8 cellular contexts compared by ENCODE assay signal in the genomic region with DNA sequence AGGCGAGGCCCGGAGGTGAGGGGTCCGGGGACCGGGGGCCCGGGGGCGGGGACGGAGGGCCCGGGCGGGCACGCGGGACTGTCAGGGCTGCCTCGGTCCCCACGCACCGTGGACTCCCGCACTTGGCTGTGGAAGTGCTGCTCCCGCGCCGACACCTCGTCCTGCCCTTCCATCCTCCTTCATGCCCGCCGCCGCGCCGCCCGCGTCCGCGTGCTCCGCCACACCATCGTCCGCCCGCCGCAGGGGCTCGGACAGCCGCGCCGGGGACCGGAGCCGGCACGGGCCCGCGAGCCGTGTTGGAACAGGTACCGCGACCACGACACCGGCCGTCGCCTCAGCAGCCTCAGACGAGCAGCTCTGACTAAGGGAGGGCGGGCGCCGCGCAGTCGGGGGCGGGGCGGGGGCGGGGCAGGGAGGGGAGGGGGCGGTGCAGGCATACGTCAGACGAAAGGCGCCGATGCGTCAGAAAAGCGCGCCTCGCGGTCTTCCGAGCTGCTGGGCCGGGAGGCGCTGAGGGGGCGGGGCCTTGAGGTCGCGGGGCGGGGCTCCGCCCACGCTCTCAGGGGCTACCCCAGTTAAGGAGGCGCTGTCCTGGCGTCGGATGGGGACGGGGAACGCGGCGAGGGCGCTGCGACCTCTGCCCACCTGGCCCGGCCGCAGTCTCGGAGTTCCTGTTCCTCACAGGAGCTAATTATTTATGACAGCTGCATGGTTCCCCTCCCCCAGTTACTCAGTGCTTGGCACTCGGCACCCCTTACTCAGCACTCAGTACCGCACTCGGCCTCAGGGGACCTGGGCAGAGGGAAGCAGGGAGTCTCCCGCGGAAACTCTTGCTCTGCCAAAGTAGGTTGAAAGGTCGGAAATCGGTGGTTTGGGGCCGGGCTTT. TPM values are rescaled to one million over a fixed set of nuclear protein-coding genes. Genes with fewer than 3 reads are reported as not detected.
DNase-seq lines count a peak whose midpoint lies in the region; ATAC-seq, FAIRE-seq and TF ChIP-seq lines count a peak whose summit lies in the region.

A gene with protein sequence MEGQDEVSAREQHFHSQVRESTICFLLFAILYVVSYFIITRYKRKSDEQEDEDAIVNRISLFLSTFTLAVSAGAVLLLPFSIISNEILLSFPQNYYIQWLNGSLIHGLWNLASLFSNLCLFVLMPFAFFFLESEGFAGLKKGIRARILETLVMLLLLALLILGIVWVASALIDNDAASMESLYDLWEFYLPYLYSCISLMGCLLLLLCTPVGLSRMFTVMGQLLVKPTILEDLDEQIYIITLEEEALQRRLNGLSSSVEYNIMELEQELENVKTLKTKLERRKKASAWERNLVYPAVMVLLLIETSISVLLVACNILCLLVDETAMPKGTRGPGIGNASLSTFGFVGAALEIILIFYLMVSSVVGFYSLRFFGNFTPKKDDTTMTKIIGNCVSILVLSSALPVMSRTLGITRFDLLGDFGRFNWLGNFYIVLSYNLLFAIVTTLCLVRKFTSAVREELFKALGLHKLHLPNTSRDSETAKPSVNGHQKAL (minus strand): TSS at position 363 of the 886 bp plus-strand sequence. CDS start 190 bp downstream, at position 173.

- 0 out of 2 replicates have a peak, but pooled peaks cover 6% of the 10 kb centered on the region for H3K4me1 ChIP-seq in HUES64 (ENCODE audit: insufficient read depth, low read length)
- peaks cover 23% of the 10 kb centered on the region for H3K4me1 ChIP-seq in OCI-LY1 (ENCODE audit: insufficient read depth, low read length, severe bottlenecking)
- peaks cover 19% of the 10 kb centered on the region for H3K4me1 ChIP-seq in endothelial cell of umbilical vein (ENCODE audit: control insufficient read depth, extremely low read depth, insufficient read depth, low read length)

- H3K36me3 ChIP-seq in HUES64 (ENCODE audit: insufficient read depth, low read length): no peaks in the 10 kb centered on the region
- peaks cover 7% of the 10 kb centered on the region; the same call in 1 of the 2 replicates for H3K36me3 ChIP-seq in OCI-LY1 (ENCODE audit: insufficient read depth, low read length)
- no peaks in the 10 kb centered on the region for H3K36me3 ChIP-seq in endothelial cell of umbilical vein (ENCODE audit: control insufficient read depth in 2 of 2, extremely low read depth in 1 of 2, insufficient read depth in 2 of 2, low read length in 2 of 2)

- ATAC-seq in GM21447 (IDR thresholded peaks at IDR 0.05; ENCODE audit: unreplicated experiment): peak; percentile 72

- no TSS peak for BruUV-seq in endothelial cell of umbilical vein (replicated peaks; lab: Mats Ljungman, UMichigan)

- intact Hi-C loops in endothelial cell of umbilical vein (cut with micrococcal nuclease): loop anchor here (1.0 to 5.0 kb wide), 6 partner anchors 10 to 1086 kb away; a partner anchor contains a TSS

- peak; percentile 79 for TF ChIP-seq POLR2A in endothelial cell of umbilical vein (IDR thresholded peaks at IDR 0.05; ENCODE audit: low read depth, low read length)

- H4K20me1 ChIP-seq in OCI-LY1 (ENCODE audit: insufficient read depth, low read length): no peaks in the 10 kb centered on the region
- no peaks in the 10 kb centered on the region for H4K20me1 ChIP-seq in endothelial cell of umbilical vein (replicated peaks; ENCODE audit: control insufficient read depth, extremely low read depth, insufficient read depth, low read length)

- CTCF ChIA-PET in endothelial cell of umbilical vein (lab: Charles Lee): interaction anchor here (0.9 to 1.7 kb wide), 8 partner anchors 9 to 67 kb away, joined by 3 to 19 read pairs (median 8); a partner anchor contains a TSS

- H3K4me2 ChIP-seq in OCI-LY1 (ENCODE audit: low read length) (peak within 1 kb of the TSS; percentile 99), endothelial cell of umbilical vein (ENCODE audit: insufficient read depth, low read length) (peak within 1 kb of the TSS; percentile 98)

- H3K9ac ChIP-seq in HUES64 (ENCODE audit: low read depth, low read length) (peak within 1 kb of the TSS; percentile 86), OCI-LY1 (ENCODE audit: low read length) (peak within 1 kb of the TSS; percentile 93), endothelial cell of umbilical vein (replicated peaks; ENCODE audit: extremely low read depth, insufficient read depth, low read length) (peak within 1 kb of the TSS; percentile 79)

- H3F3A ChIP-seq in OCI-LY1 (ENCODE audit: insufficient read depth, low read length): no peaks in the 10 kb centered on the region

- H3K4me3 ChIP-seq in HUES64 (ENCODE audit: low read length) (peak within 1 kb of the TSS; percentile 89), OCI-LY1 (ENCODE audit: low read depth, low read length, poor library complexity, severe bottlenecking) (peak within 1 kb of the TSS; percentile 93), endothelial cell of umbilical vein (replicated peaks in 1 of 3; ENCODE audit: insufficient read depth in 1 of 3, low read depth in 1 of 3, low read length in 3 of 3) (peak within 1 kb of the TSS; percentile 90 to 94 (median 91))

- peaks cover 34% of the 10 kb centered on the region for H3K79me2 ChIP-seq in OCI-LY1 (ENCODE audit: insufficient read depth, low read length)
- H3K79me2 ChIP-seq in endothelial cell of umbilical vein (ENCODE audit: control insufficient read depth, insufficient read depth, low read length): peaks cover 17% of the 10 kb centered on the region

- no peaks in the 10 kb centered on the region for H3K27me3 ChIP-seq in HUES64 (ENCODE audit: insufficient read depth, low read length)
- no peaks in the 10 kb centered on the region for H3K27me3 ChIP-seq in OCI-LY1 (ENCODE audit: insufficient read depth, low read length)
- H3K27me3 ChIP-seq in endothelial cell of umbilical vein (ENCODE audit: control insufficient read depth in 2 of 2, insufficient read depth in 2 of 2, low read length in 2 of 2): no peaks in the 10 kb centered on the region

- POLR2A ChIA-PET in endothelial cell of umbilical vein (lab: Charles Lee): interaction anchor here (0.9 to 1.3 kb wide), 4 partner anchors 35 to 59 kb away, joined by 3 to 5 read pairs (median 4); a partner anchor contains a TSS

- WGBS in HUES64: under 1% methylated on average over 87 of the region's 97 CpGs

- H3K27ac ChIP-seq in HUES64 (ENCODE audit: low read depth, low read length) (peak within 1 kb of the TSS; percentile 95), OCI-LY1 (ENCODE audit: low read depth, low read length, poor library complexity, severe bottlenecking) (peak within 1 kb of the TSS; percentile 77), endothelial cell of umbilical vein (ENCODE audit: insufficient read depth, low read depth, low read length) (peak within 1 kb of the TSS; percentile 83)

- H3K9me3 ChIP-seq in HUES64 (ENCODE audit: insufficient read depth, low read depth, low read length) (no peaks in the 10 kb centered on the region), OCI-LY1 (ENCODE audit: low read length) (no peaks in the 10 kb centered on the region), endothelial cell of umbilical vein (replicated peaks; ENCODE audit: control insufficient read depth, insufficient read depth, low read length) (no peaks in the 10 kb centered on the region)

- no peak for FAIRE-seq in D721Med (lab: Jason Lieb, UNC)
- FAIRE-seq in endothelial cell of umbilical vein (lab: Jason Lieb, UNC): peak; percentile 87

- dilution Hi-C loops in endothelial cell of umbilical vein (cut with MboI; ENCODE audit: extremely low pct_ligation_motif_present, low sequenced_read_pairs): no loop called here

- H3K9me2 ChIP-seq in OCI-LY1 (ENCODE audit: low read depth, low read length): no peaks in the 10 kb centered on the region

- TF ChIP-seq CTCF in D721Med (IDR thresholded peaks at IDR 0.05; ENCODE audit: insufficient read depth, missing control alignments) (no peak), OCI-LY1 (IDR thresholded peaks at IDR 0.05; ENCODE audit: low read length) (peak; percentile 50), endothelial cell of umbilical vein (IDR thresholded peaks at IDR 0.05; ENCODE audit: extremely low read depth in 1 of 2, insufficient read depth in 1 of 2, low read depth in 1 of 2, low read length in 2 of 2) (peak; percentile 35 to 66)

- H2AFZ ChIP-seq in OCI-LY1 (ENCODE audit: low read length): peak within 1 kb of the TSS; percentile 90
- H2AFZ ChIP-seq in endothelial cell of umbilical vein (ENCODE audit: low read depth, low read length): peak within 1 kb of the TSS; percentile 77

- H3K9me1 ChIP-seq in endothelial cell of umbilical vein (replicated peaks; ENCODE audit: control insufficient read depth, extremely low read depth, insufficient read depth, low read length): no peaks in the 10 kb centered on the region

- peak; percentile 83 for DNase-seq in D721Med (ENCODE audit: insufficient read length, low spot score)
- peak; percentile 98 for DNase-seq in activated CD8-positive, alpha-beta memory T cell treated with anti-CD3 and anti-CD28 coated beads, Interleukin-2, amount 50 U/mL, for 48 hours
- peak; percentile 96 for DNase-seq in endothelial cell of umbilical vein (ENCODE audit: low read depth, low spot score)
- DNase-seq in middle frontal gyrus (ENCODE audit: extremely low spot score, low spot score): peak; percentile 75
- peak; percentile 87 to 91 for DNase-seq in stimulated activated CD8-positive, alpha-beta memory T cell treated with anti-CD3 and anti-CD28 coated beads, Interleukin-2, amount 100 ng/mL, for 48 hours (ENCODE audit: low read depth in 2 of 2)

TF ChIP-seq in endothelial cell of umbilical vein, 7 proteins besides CTCF, POLR2A, EP300 and RAD21:
- TF ChIP-seq FOS (IDR thresholded peaks at IDR 0.05; ENCODE audit: borderline replicate concordance, insufficient read depth, low read length) (no peak), POLR2AphosphoS5 (IDR thresholded peaks at IDR 0.05; ENCODE audit: insufficient read depth, low read depth, low read length) (peak; percentile 76)

RNA-seq across cellular contexts. Expression of the gene that starts here (rescaled TPM):
- 35.6 TPM for polyA plus RNA-seq in HUES64 (2013, experiment 1 of 2)
- polyA plus RNA-seq in HUES64 (2013, experiment 2 of 2): 38.0 TPM
- total RNA-seq in endothelial cell of umbilical vein: 57.7 and 72.9 TPM in 2 replicates
- polyA plus RNA-seq in endothelial cell of umbilical vein: 12.1 and 14.0 TPM in 2 replicates
- 13.8 and 15.7 TPM in 2 replicates for polyA plus RNA-seq in endothelial cell of umbilical vein (2011; cell fraction: cytosol; rRNA removed)
- 31.7 and 33.0 TPM in 2 replicates for polyA plus RNA-seq in endothelial cell of umbilical vein (2011; cell fraction: nucleus; rRNA removed)
- 23.9 and 29.0 TPM in 2 replicates for polyA plus RNA-seq in endothelial cell of umbilical vein (2012)
- polyA minus RNA-seq in endothelial cell of umbilical vein: 43.0 and 64.6 TPM in 2 replicates
- 32.0 TPM for polyA minus RNA-seq in endothelial cell of umbilical vein (2011; cell fraction: cytosol; rRNA and poly(A)+ RNA removed)
- polyA minus RNA-seq in endothelial cell of umbilical vein (2011; cell fraction: nucleus; rRNA and poly(A)+ RNA removed): 118 and 129 TPM in 2 replicates

Comparison
In these comparisons a context has a peak if more than half of its experiments do, and no peak if none do; other contexts are left out.
1. Peak in every context shown above with its lines: DNase-seq, ATAC-seq, H3K4me3 ChIP-seq and H3K27ac ChIP-seq.